In genomic region chr7:909358-910329, GRCh38 we compare ENCODE assay signal across 9 cellular contexts. TPM values are rescaled to one million over a fixed set of nuclear protein-coding genes. Genes with fewer than 3 reads are reported as not detected.
DNase-seq lines count a peak whose midpoint lies in the region; ATAC-seq, FAIRE-seq and TF ChIP-seq lines count a peak whose summit lies in the region.
"Had no signal": no experiment of that assay in that cellular context is flagged by ENCODE, and none has a peak within 500 bp of the region (broad histone marks: within the 10 kb centered on the region; RNA-seq: fewer than 3 reads in every experiment).

No MANE protein-coding gene starts in this region.

- no peak overlapping the region for H3K27ac ChIP-seq in endodermal cell (ENCODE audit: low read depth, low read length)

- TF ChIP-seq POLR2A in GM12892 (IDR thresholded peaks at IDR 0.05; ENCODE audit: low read depth, low read length) = no peak

- no peaks in the 10 kb centered on the region for H3K9me3 Mint-ChIP-seq in endodermal cell
- H3K9me3 Mint-ChIP-seq: nephron had no signal

- H3K9ac ChIP-seq in endodermal cell (ENCODE audit: extremely low read depth, low read length, poor library complexity, severe bottlenecking) = no peak overlapping the region

- TF ChIP-seq CTCF in endodermal cell (conservative IDR thresholded peaks at IDR 0.05) = no peak

- DNase-seq in GM12892 (ENCODE audit: insufficient read length) (no peak), OCI-M1 (lab: John Stamatoyannopoulos, UW) (peak; percentile 74), endodermal cell (peak; percentile 69), mucosa of gallbladder (ENCODE audit: low spot score) (peak; percentile 76), foreskin melanocyte (no peak), HCEC 1CT (no peak), NCI-H2196 treated with DMSO at 0.1 percent for 48 hours (lab: John Stamatoyannopoulos, UW; ENCODE audit: unreplicated experiment) (no peak)

- WGBS in endodermal cell (ENCODE audit: insufficient coverage in 1 of 2, insufficient read length in 1 of 2), 2 experiments = 67 to 79% methylated on average over 33 to 56 of the region's 58 CpGs

- no peak overlapping the region for H3K4me3 ChIP-seq in endodermal cell (ENCODE audit: low read length)

- H3K27ac Mint-ChIP-seq in endodermal cell = no peak overlapping the region
- H3K27ac Mint-ChIP-seq: nephron had no signal

- FAIRE-seq in GM12892 (lab: Jason Lieb, UNC) = peak; percentile 63

- no peak for ATAC-seq in GM18873 (IDR thresholded peaks at IDR 0.05; ENCODE audit: low FRiP score, unreplicated experiment)

- peaks cover 29% of the 10 kb centered on the region for H3K27me3 Mint-ChIP-seq in endodermal cell (ENCODE audit: insufficient read depth)

- no peaks in the 10 kb centered on the region for H3K9me3 ChIP-seq in endodermal cell (ENCODE audit: control insufficient read depth, low read length)

- H3K4me3 Mint-ChIP-seq in endodermal cell = no peak overlapping the region

- no peaks in the 10 kb centered on the region for H3K4me1 ChIP-seq in endodermal cell (ENCODE audit: control insufficient read depth, insufficient read depth, low read length)

- H3K36me3 Mint-ChIP-seq in endodermal cell (ENCODE audit: low read depth) = no peaks in the 10 kb centered on the region

- H3K4me1 Mint-ChIP-seq in endodermal cell = no peaks in the 10 kb centered on the region
- H3K4me1 Mint-ChIP-seq: nephron had no signal

- peaks cover 30% of the 10 kb centered on the region for H3K27me3 ChIP-seq in endodermal cell (ENCODE audit: control insufficient read depth, insufficient read depth, low read length, poor library complexity, severe bottlenecking)

- H3K36me3 ChIP-seq in endodermal cell (ENCODE audit: control insufficient read depth, insufficient read depth, low read length) = no peaks in the 10 kb centered on the region

RNA-seq across cellular contexts. Expression of gene GET4, which starts 33.3 kb away (rescaled TPM):
- 18.8 TPM for polyA plus RNA-seq in GM12892 (2012; ENCODE audit: missing spikeins)
- total RNA-seq in endodermal cell = 10 to 100 TPM; 73.3 to 84.3 TPM
- 49.1 TPM for polyA plus RNA-seq in endodermal cell (2013, experiment 1 of 2)
- polyA plus RNA-seq in endodermal cell (2013, experiment 2 of 2) = 46.6 TPM
- total RNA-seq in mucosa of gallbladder = 37.5 TPM

RNA-seq across cellular contexts. Expression of gene ADAP1, which starts 44.8 kb away (rescaled TPM):
- polyA plus RNA-seq in GM12892 (2012; ENCODE audit: missing spikeins) = 5.8 TPM
- total RNA-seq in endodermal cell (1 to 10 TPM; 3.8 to 6.5 TPM), mucosa of gallbladder (52.4 TPM)
- 1.4 TPM for polyA plus RNA-seq in endodermal cell (2013, experiment 1 of 2)
- 1.2 TPM for polyA plus RNA-seq in endodermal cell (2013, experiment 2 of 2)

Comparison
In these comparisons a context has a peak if more than half of its experiments do, and no peak if none do; other contexts are left out.
1. DNase-seq: peak in OCI-M1 (single experiment), endodermal cell (single experiment) and mucosa of gallbladder (single experiment); none in GM12892 (single experiment), foreskin melanocyte (single experiment), HCEC 1CT (single experiment) and NCI-H2196 treated with DMSO at 0.1 percent for 48 hours (single experiment).